Comparison of ENCODE assay signal across 23 cellular contexts in genomic region chr1:182387566-182387965, GRCh38. TPM values are rescaled to one million over a fixed set of nuclear protein-coding genes. Genes with fewer than 3 reads are reported as not detected.
DNase-seq lines count a peak whose midpoint lies in the region; ATAC-seq and TF ChIP-seq lines count a peak whose summit lies in the region.
"Had no signal": no experiment of that assay in that cellular context is flagged by ENCODE, and none has a peak within 500 bp of the region (broad histone marks: within the 10 kb centered on the region; RNA-seq: fewer than 3 reads in every experiment).

No MANE protein-coding gene starts in this region.

- H3K27me3 Mint-ChIP-seq in naive thymus-derived CD8-positive, alpha-beta T cell = peaks cover 0 to 24% (median 4%) of the 10 kb centered on the region in 5 donors

- H3K36me3 ChIP-seq in heart right ventricle (peaks cover 0 to 71% (median 55%) of the 10 kb centered on the region in 9 donors), esophagus muscularis mucosa (peaks cover 61 to 80% (median 74%) of the 10 kb centered on the region in 4 donors), psoas muscle (ENCODE audit: insufficient read depth in 1 of 2, low read depth in 1 of 2) (peaks cover 14 to 65% of the 10 kb centered on the region in 2 donors)

- peaks cover 0 to 24% (median 6%) of the 10 kb centered on the region in 3 donors for H3K36me3 Mint-ChIP-seq in naive thymus-derived CD8-positive, alpha-beta T cell

- H3K4me1 ChIP-seq in right cardiac atrium (ENCODE audit: control insufficient read depth, insufficient read depth, low read length) (peaks cover 2% of the 10 kb centered on the region), heart right ventricle (peaks cover 12 to 71% (median 39%) of the 10 kb centered on the region in 9 donors), esophagus muscularis mucosa (peaks cover 46 to 62% (median 55%) of the 10 kb centered on the region in 4 donors), psoas muscle (peaks cover 31% of the 10 kb centered on the region)

- no peak overlapping the region for H3K4me3 Mint-ChIP-seq in naive thymus-derived CD8-positive, alpha-beta T cell
- H3K4me3 Mint-ChIP-seq: stimulated activated memory B cell treated with anti-CD40 and anti-IgM and Interleukin-4, amounts not matched to agents 10 μg/mL and 1 μg/mL and 100 μg/mL, for 72 hours had no signal

- DNase-seq in right cardiac atrium (no peak), heart right ventricle (no peak), esophagus muscularis mucosa (ENCODE audit: extremely low spot score) (no peak), psoas muscle (no peak)
- no peak for DNase-seq in naive thymus-derived CD8-positive, alpha-beta T cell
- DNase-seq in stimulated activated CD8-positive, alpha-beta memory T cell treated with anti-CD3 and anti-CD28 coated beads, Interleukin-4, amount 100 ng/mL, for 48 hours = no peak
- DNase-seq: activated naive CD4-positive, alpha-beta T cell; H7; mesenchymal stem cell; NCI-H1436; NCI-H526 treated with DMSO at 0.1 percent for 48 hours; OCI-M1; retina; T-helper 1 cell had no signal

- peaks cover 16 to 26% (median 21%) of the 10 kb centered on the region in 4 donors for H3K4me1 Mint-ChIP-seq in naive thymus-derived CD8-positive, alpha-beta T cell

- 73% methylated on average over 2 of the region's 2 CpGs for WGBS in right cardiac atrium
- WGBS in heart right ventricle, 2 donors = 49 to 73% methylated on average over 2 of the region's 2 CpGs
- WGBS in esophagus muscularis mucosa = 77% methylated on average over 2 of the region's 2 CpGs
- WGBS in psoas muscle, 3 donors = 49 to 60% (median 56%) methylated on average over 2 of the region's 2 CpGs

- no peak for TF ChIP-seq CTCF in heart right ventricle (IDR thresholded peaks at IDR 0.05)
- no peak for TF ChIP-seq CTCF in esophagus muscularis mucosa (IDR thresholded peaks at IDR 0.05)
- no peak for TF ChIP-seq CTCF in psoas muscle (IDR thresholded peaks at IDR 0.05)

- intact Hi-C loops in right cardiac atrium (cut with DNase I) = no loop called here
- intact Hi-C loops in heart right ventricle (cut with DNase I) = no loop called here
- intact Hi-C loops in esophagus muscularis mucosa (cut with DNase I) = no loop called here
- intact Hi-C loops in psoas muscle (cut with DNase I) = no loop called here

- TF ChIP-seq POLR2A in esophagus muscularis mucosa (IDR thresholded peaks at IDR 0.05; ENCODE audit: low read depth) = peak; percentile 35

- H3K4me3 ChIP-seq in right cardiac atrium (ENCODE audit: low read length) = peak overlapping the region; percentile 91
- peak overlapping the region in 3 of 10 donors; percentile 4 to 99 (median 95) for H3K4me3 ChIP-seq in heart right ventricle
- peak overlapping the region; percentile 83 to 96 (median 96) for H3K4me3 ChIP-seq in esophagus muscularis mucosa
- peak overlapping the region; percentile 96 for H3K4me3 ChIP-seq in psoas muscle
- H3K4me3 ChIP-seq: A549 had no signal

- no peaks in the 10 kb centered on the region for H3K27me3 ChIP-seq in right cardiac atrium (ENCODE audit: control insufficient read depth, insufficient read depth)
- H3K27me3 ChIP-seq in heart right ventricle = no peaks in the 10 kb centered on the region
- H3K27me3 ChIP-seq in esophagus muscularis mucosa = peaks cover 0 to 4% (median 0%) of the 10 kb centered on the region in 4 donors
- no peaks in the 10 kb centered on the region for H3K27me3 ChIP-seq in psoas muscle (ENCODE audit: insufficient read depth in 3 of 3, low read length in 2 of 3)

- POLR2A ChIA-PET in naive thymus-derived CD8-positive, alpha-beta T cell (lab: Charles Lee) = no interaction called here

- H3K27ac Mint-ChIP-seq in naive thymus-derived CD8-positive, alpha-beta T cell = no peak overlapping the region
- H3K27ac Mint-ChIP-seq: stimulated activated memory B cell treated with anti-CD40 and anti-IgM and Interleukin-4, amounts not matched to agents 10 μg/mL and 1 μg/mL and 100 μg/mL, for 72 hours had no signal

- no peak for TF ChIP-seq EP300 in esophagus muscularis mucosa (IDR thresholded peaks at IDR 0.05)

- no peaks in the 10 kb centered on the region for H3K9me3 Mint-ChIP-seq in naive thymus-derived CD8-positive, alpha-beta T cell
- H3K9me3 Mint-ChIP-seq: stimulated activated memory B cell treated with anti-CD40 and anti-IgM and Interleukin-4, amounts not matched to agents 10 μg/mL and 1 μg/mL and 100 μg/mL, for 72 hours had no signal

- H3K27ac ChIP-seq in right cardiac atrium (ENCODE audit: low read length) (no peak overlapping the region), heart right ventricle (peak overlapping the region in 4 of 10 donors; percentile 13 to 99 (median 74)), esophagus muscularis mucosa (replicated peaks in 1 of 4) (peak overlapping the region; percentile 97 to 99 (median 98)), psoas muscle (peak overlapping the region; percentile 98)
- H3K27ac ChIP-seq: A549, VCaP had no signal

- ATAC-seq in right cardiac atrium (no peak), heart right ventricle (no peak), psoas muscle (no peak), HG03565 (IDR thresholded peaks at IDR 0.05; ENCODE audit: unreplicated experiment) (no peak), HG03432 (IDR thresholded peaks at IDR 0.05; ENCODE audit: unreplicated experiment) (no peak)
- ATAC-seq in naive thymus-derived CD8-positive, alpha-beta T cell = no peak
- ATAC-seq: A549; stimulated activated memory B cell treated with anti-CD40 and anti-IgM and Interleukin-4, amounts not matched to agents 10 μg/mL and 1 μg/mL and 100 μg/mL, for 72 hours had no signal

- H3K9me3 ChIP-seq in right cardiac atrium (ENCODE audit: control insufficient read depth, low read length) (no peaks in the 10 kb centered on the region), heart right ventricle (no peaks in the 10 kb centered on the region), esophagus muscularis mucosa (no peaks in the 10 kb centered on the region), psoas muscle (no peaks in the 10 kb centered on the region)
- H3K9me3 ChIP-seq: A549 had no signal

RNA-seq across cellular contexts. Expression of gene GLUL, which starts 4.0 kb away (rescaled TPM):
- total RNA-seq in right cardiac atrium (100 to 1,000 TPM; 303 to 361 (median 342) TPM), heart right ventricle (100 to 1,000 TPM; 248 to 589 (median 409) TPM), esophagus muscularis mucosa (1,000 to 10,000 TPM; 2,071 to 4,011 (median 3,051) TPM), psoas muscle (1,000 to 10,000 TPM; 1,167 to 6,689 (median 3,344) TPM)
- polyA plus RNA-seq in right cardiac atrium (199 TPM), heart right ventricle (100 to 1,000 TPM; 131 to 787 TPM), psoas muscle (1,000 to 10,000 TPM; 1,157 to 3,633 (median 2,051) TPM)
- 10 to 100 TPM; 10.2 to 12.7 TPM for total RNA-seq in naive thymus-derived CD8-positive, alpha-beta T cell
- 10 to 100 TPM in 1 of 3 donors, 1 to 10 TPM in 2; 4.8 to 38.1 (median 8.3) TPM for polyA plus RNA-seq in naive thymus-derived CD8-positive, alpha-beta T cell

RNA-seq across cellular contexts. Expression of gene TEDDM1, which starts 12.9 kb away (rescaled TPM):
- total RNA-seq in right cardiac atrium (not detected), heart right ventricle (not detected), esophagus muscularis mucosa (not detected), psoas muscle (not detected)
- polyA plus RNA-seq in right cardiac atrium (not detected), heart right ventricle (not detected), psoas muscle (not detected)
- not detected for total RNA-seq in naive thymus-derived CD8-positive, alpha-beta T cell
- polyA plus RNA-seq in naive thymus-derived CD8-positive, alpha-beta T cell = not detected
- total RNA-seq: endothelial cell of umbilical vein, fibroblast of villous mesenchyme, H7, kidney epithelial cell, ureter had no signal
- polyA plus RNA-seq: A549, endothelial cell of umbilical vein had no signal

Comparison
In these comparisons a context has a peak if more than half of its experiments do, and no peak if none do; other contexts are left out.
1. RNA of gene GLUL, which starts 4.0 kb away (total RNA-seq): 1,167 to 6,689 TPM in psoas muscle, 2,071 to 4,011 TPM in esophagus muscularis mucosa, 248 to 589 TPM in heart right ventricle and 303 to 361 TPM in right cardiac atrium; 10.2 to 12.7 TPM in naive thymus-derived CD8-positive, alpha-beta T cell; every median in the first group is over 10 times any median in the second.